13 cellular contexts compared by ENCODE assay signal in genomic region chr18:36519358-36519757, GRCh38.
DNase-seq lines count a peak whose midpoint lies in the region; ATAC-seq, FAIRE-seq and TF ChIP-seq lines count a peak whose summit lies in the region.
"Had no signal": no experiment of that assay in that cellular context is flagged by ENCODE, and none has a peak within 500 bp of the region (broad histone marks: within the 10 kb centered on the region; RNA-seq: fewer than 3 reads in every experiment).

No MANE protein-coding gene starts in this region.

- intact Hi-C loops in Right ventricle myocardium inferior (cut with DNase I) = no loop called here
- intact Hi-C loops in cardiac septum (cut with DNase I) = no loop called here

- no peaks in the 10 kb centered on the region for H3K36me3 ChIP-seq in bronchial epithelial cell (ENCODE audit: control insufficient read depth, insufficient read depth, low read length)
- H3K36me3 ChIP-seq in H7 (replicated peaks; ENCODE audit: control insufficient read depth, insufficient read depth, low read length) = no peaks in the 10 kb centered on the region
- H3K36me3 ChIP-seq: SJCRH30, upper lobe of right lung had no signal

- ATAC-seq in Right ventricle myocardium inferior (peak; percentile 27), HG03457 (IDR thresholded peaks at IDR 0.05; ENCODE audit: unreplicated experiment) (no peak)
- peak; percentile 33 for ATAC-seq in stimulated activated effector memory CD8-positive, alpha-beta T cell treated with anti-CD3 and anti-CD28 coated beads, Interleukin-12 subunit alpha, Interleukin-12 subunit beta, amount 100 ng/mL, for 72 hours
- ATAC-seq: naive thymus-derived CD8-positive, alpha-beta T cell had no signal

- no peaks in the 10 kb centered on the region for H3K4me1 Mint-ChIP-seq in stimulated activated effector memory CD8-positive, alpha-beta T cell treated with anti-CD3 and anti-CD28 coated beads, Interleukin-12 subunit alpha, Interleukin-12 subunit beta, amount 100 ng/mL, for 72 hours
- H3K4me1 Mint-ChIP-seq: naive thymus-derived CD8-positive, alpha-beta T cell had no signal

- no peak for DNase-seq in Right ventricle myocardium inferior (ENCODE audit: missing footprints)
- DNase-seq in cardiac septum (ENCODE audit: low spot score) = no peak
- peak; percentile 36 for DNase-seq in HK-2 (ENCODE audit: unreplicated experiment)
- no peak for DNase-seq in bronchial epithelial cell (ENCODE audit: low read depth)
- DNase-seq in stimulated activated effector memory CD8-positive, alpha-beta T cell treated with anti-CD3 and anti-CD28 coated beads, Interleukin-12 subunit alpha, Interleukin-12 subunit beta, amount 100 ng/mL, for 72 hours (ENCODE audit: low spot score in 2 of 2) = no peak
- no peak for DNase-seq in H7
- DNase-seq in stimulated activated CD4-positive, alpha-beta T cell treated with anti-CD3 and anti-CD28 coated beads, Interleukin-2, amount 100 ng/mL, for 24 hours = no peak
- DNase-seq: cerebellar nuclear complex; DMS53; naive thymus-derived CD8-positive, alpha-beta T cell; SJCRH30; upper lobe of right lung had no signal

- no peak for TF ChIP-seq CTCF in bronchial epithelial cell (IDR thresholded peaks at IDR 0.05; ENCODE audit: insufficient read depth, low read length, severe bottlenecking)

- no peaks in the 10 kb centered on the region for H3K27me3 ChIP-seq in bronchial epithelial cell (ENCODE audit: control insufficient read depth, insufficient read depth, low read length)
- no peaks in the 10 kb centered on the region for H3K27me3 ChIP-seq in H7 (ENCODE audit: control insufficient read depth, insufficient read depth, low read length)
- H3K27me3 ChIP-seq: SJCRH30, upper lobe of right lung had no signal

- H3K9me3 Mint-ChIP-seq in stimulated activated effector memory CD8-positive, alpha-beta T cell treated with anti-CD3 and anti-CD28 coated beads, Interleukin-12 subunit alpha, Interleukin-12 subunit beta, amount 100 ng/mL, for 72 hours = no peaks in the 10 kb centered on the region

- H3K4me3 Mint-ChIP-seq in stimulated activated effector memory CD8-positive, alpha-beta T cell treated with anti-CD3 and anti-CD28 coated beads, Interleukin-12 subunit alpha, Interleukin-12 subunit beta, amount 100 ng/mL, for 72 hours = no peak overlapping the region
- H3K4me3 Mint-ChIP-seq: naive thymus-derived CD8-positive, alpha-beta T cell had no signal

- no peaks in the 10 kb centered on the region for H3K36me3 Mint-ChIP-seq in stimulated activated effector memory CD8-positive, alpha-beta T cell treated with anti-CD3 and anti-CD28 coated beads, Interleukin-12 subunit alpha, Interleukin-12 subunit beta, amount 100 ng/mL, for 72 hours
- H3K36me3 Mint-ChIP-seq: naive thymus-derived CD8-positive, alpha-beta T cell had no signal

- H3K4me3 ChIP-seq in bronchial epithelial cell (ENCODE audit: low read depth, low read length) (no peak overlapping the region), H7 (ENCODE audit: insufficient read depth, low read depth, low read length) (no peak overlapping the region)
- H3K4me3 ChIP-seq: SJCRH30, upper lobe of right lung had no signal

- peak; percentile 36 for FAIRE-seq in bronchial epithelial cell (lab: Jason Lieb, UNC)

- no peak overlapping the region for H3K27ac Mint-ChIP-seq in stimulated activated effector memory CD8-positive, alpha-beta T cell treated with anti-CD3 and anti-CD28 coated beads, Interleukin-12 subunit alpha, Interleukin-12 subunit beta, amount 100 ng/mL, for 72 hours
- H3K27ac Mint-ChIP-seq: naive thymus-derived CD8-positive, alpha-beta T cell had no signal
